ENCODE assay signal across 16 cellular contexts in the genomic region with DNA sequence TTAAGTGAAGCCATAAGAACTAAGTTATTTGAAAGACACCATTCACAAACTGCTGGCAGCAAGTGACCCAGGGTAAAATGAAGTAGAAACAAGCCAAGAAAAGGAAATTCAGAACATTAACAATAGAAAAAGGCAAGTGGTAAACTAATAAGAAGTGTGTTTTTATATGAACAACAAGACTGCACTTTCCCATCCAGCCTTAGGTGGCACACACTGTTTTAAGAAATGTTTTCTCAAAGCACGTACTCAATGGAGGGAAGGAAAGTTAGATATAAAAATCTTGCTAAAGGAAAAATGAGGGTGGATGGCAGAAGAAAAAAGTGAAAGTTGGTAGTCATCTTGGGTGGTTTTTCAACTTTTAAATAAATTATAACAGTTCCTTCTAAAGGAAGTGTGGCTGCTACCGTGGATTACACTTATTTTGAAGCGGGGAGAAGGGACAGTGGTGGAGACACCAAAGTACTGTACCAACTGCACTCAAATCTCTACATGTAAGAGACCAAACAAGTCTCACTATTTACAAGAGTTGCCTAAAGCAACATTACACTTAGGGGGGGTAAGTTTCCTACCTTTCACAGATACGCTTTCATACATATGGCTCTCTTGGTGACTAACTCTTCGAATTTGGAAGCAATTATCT. TPM values are rescaled to one million over a fixed set of nuclear protein-coding genes. Genes with fewer than 3 reads are reported as not detected.
A peak's percentile ranks its signal among the peaks of the same experiment; 100 is the strongest.
DNase-seq lines count a peak whose midpoint lies in the region; ATAC-seq and TF ChIP-seq lines count a peak whose summit lies in the region.
"Had no signal": no experiment of that assay in that cellular context is flagged by ENCODE, and none has a peak within 500 bp of the region (broad histone marks: within the 10 kb centered on the region; RNA-seq: fewer than 3 reads in every experiment).

No MANE protein-coding gene starts in this region.

- H3K27me3 Mint-ChIP-seq in activated T-cell treated with anti-CD3 and anti-CD28 coated beads, Interleukin-2, amount 50 U/mL, for 24 hours, result no peaks in the 10 kb centered on the region
- H3K27me3 Mint-ChIP-seq in activated naive CD8-positive, alpha-beta T cell treated with anti-CD3 and anti-CD28 coated beads, Interleukin-2, amount 10 ng/mL, durations not matched to agents 7 days and 5 days, result no peaks in the 10 kb centered on the region

- ATAC-seq in activated naive CD8-positive, alpha-beta T cell treated with anti-CD3 and anti-CD28 coated beads, Interleukin-2, amount 10 ng/mL, durations not matched to agents 7 days and 5 days (ENCODE audit: low read depth), result peak; percentile 7
- ATAC-seq in stimulated activated effector memory CD8-positive, alpha-beta T cell treated with anti-CD3 and anti-CD28 coated beads, Interleukin-12 subunit alpha, Interleukin-12 subunit beta, amount 100 ng/mL, for 72 hours, result no peak
- ATAC-seq in GM18861 (IDR thresholded peaks at IDR 0.05; ENCODE audit: unreplicated experiment), result no peak
- ATAC-seq: left colon had no signal

- H3K4me3 ChIP-seq in MM.1S (ENCODE audit: low read length), result no peak overlapping the region; the same call in 1 of the 2 replicates
- H3K4me3 ChIP-seq: prostate gland, suprapubic skin had no signal

- H3K4me1 ChIP-seq in MM.1S (ENCODE audit: low read length), result peaks cover 89% of the 10 kb centered on the region
- H3K4me1 ChIP-seq: Caco-2, prostate gland had no signal

- H3K27ac Mint-ChIP-seq in activated T-cell treated with anti-CD3 and anti-CD28 coated beads, Interleukin-2, amount 50 U/mL, for 24 hours, result peak overlapping the region; percentile 92
- H3K27ac Mint-ChIP-seq in activated naive CD8-positive, alpha-beta T cell treated with anti-CD3 and anti-CD28 coated beads, Interleukin-2, amount 10 ng/mL, durations not matched to agents 7 days and 5 days, result peak overlapping the region; percentile 95
- H3K27ac Mint-ChIP-seq in stimulated activated effector memory CD8-positive, alpha-beta T cell treated with anti-CD3 and anti-CD28 coated beads, Interleukin-12 subunit alpha, Interleukin-12 subunit beta, amount 100 ng/mL, for 72 hours, result peak overlapping the region; percentile 86

- H3K4me3 Mint-ChIP-seq in activated T-cell treated with anti-CD3 and anti-CD28 coated beads, Interleukin-2, amount 50 U/mL, for 24 hours, result peak overlapping the region; percentile 52
- peak overlapping the region; percentile 79 for H3K4me3 Mint-ChIP-seq in activated naive CD8-positive, alpha-beta T cell treated with anti-CD3 and anti-CD28 coated beads, Interleukin-2, amount 10 ng/mL, durations not matched to agents 7 days and 5 days
- peak overlapping the region; percentile 51 for H3K4me3 Mint-ChIP-seq in stimulated activated effector memory CD8-positive, alpha-beta T cell treated with anti-CD3 and anti-CD28 coated beads, Interleukin-12 subunit alpha, Interleukin-12 subunit beta, amount 100 ng/mL, for 72 hours

- DNase-seq in activated T-cell treated with anti-CD3 and anti-CD28 coated beads, Interleukin-2, amount 50 U/mL, for 24 hours, result no peak
- no peak for DNase-seq in activated T-cell treated with anti-CD3 and anti-CD28 coated beads, Interleukin-2, amount 50 U/mL, for 1 hour
- peak; percentile 15 for DNase-seq in MM.1S
- DNase-seq in activated naive CD8-positive, alpha-beta T cell treated with anti-CD3 and anti-CD28 coated beads, Interleukin-2, amount 10 ng/mL, durations not matched to agents 7 days and 5 days, result no peak
- no peak for DNase-seq in stimulated activated effector memory CD8-positive, alpha-beta T cell treated with anti-CD3 and anti-CD28 coated beads, Interleukin-12 subunit alpha, Interleukin-12 subunit beta, amount 100 ng/mL, for 72 hours (ENCODE audit: low spot score in 2 of 2)
- no peak for DNase-seq in HCEC 1CT
- no peak for DNase-seq in NCI-H2107 treated with DMSO at 0.1 percent for 48 hours (lab: John Stamatoyannopoulos, UW; ENCODE audit: unreplicated experiment)
- DNase-seq: Caco-2, hippocampal formation, KG1, left colon, NCI-H146, NCI-H446 treated with DMSO at 0.1 percent for 48 hours had no signal

- H3K4me1 Mint-ChIP-seq in activated T-cell treated with anti-CD3 and anti-CD28 coated beads, Interleukin-2, amount 50 U/mL, for 24 hours (ENCODE audit: low read depth), result peaks cover 59% of the 10 kb centered on the region
- H3K4me1 Mint-ChIP-seq in activated naive CD8-positive, alpha-beta T cell treated with anti-CD3 and anti-CD28 coated beads, Interleukin-2, amount 10 ng/mL, durations not matched to agents 7 days and 5 days, result peaks cover 53% of the 10 kb centered on the region
- H3K4me1 Mint-ChIP-seq in stimulated activated effector memory CD8-positive, alpha-beta T cell treated with anti-CD3 and anti-CD28 coated beads, Interleukin-12 subunit alpha, Interleukin-12 subunit beta, amount 100 ng/mL, for 72 hours, result peaks cover 41% of the 10 kb centered on the region

- no peaks in the 10 kb centered on the region for H3K27me3 ChIP-seq in MM.1S (replicated peaks; ENCODE audit: insufficient read depth, low read length)
- H3K27me3 ChIP-seq: suprapubic skin had no signal

- H3K79me2 ChIP-seq in MM.1S (ENCODE audit: low read length), result peaks cover 6% of the 10 kb centered on the region

- no peaks in the 10 kb centered on the region; the same call in 1 of the 2 replicates for H3K36me3 ChIP-seq in MM.1S (replicated peaks; ENCODE audit: insufficient read depth, low read length)
- H3K36me3 ChIP-seq: prostate gland had no signal

- peak overlapping the region; percentile 68 for H3K9ac ChIP-seq in MM.1S (ENCODE audit: low read length)

- H3K9me2 ChIP-seq in MM.1S (replicated peaks; ENCODE audit: insufficient read depth, low read length), result no peaks in the 10 kb centered on the region

- peak overlapping the region; percentile 96 for H3K27ac ChIP-seq in MM.1S (ENCODE audit: low read length)
- H3K27ac ChIP-seq: prostate gland, suprapubic skin had no signal

- H3K9me3 Mint-ChIP-seq in activated T-cell treated with anti-CD3 and anti-CD28 coated beads, Interleukin-2, amount 50 U/mL, for 24 hours, result no peaks in the 10 kb centered on the region
- H3K9me3 Mint-ChIP-seq in activated naive CD8-positive, alpha-beta T cell treated with anti-CD3 and anti-CD28 coated beads, Interleukin-2, amount 10 ng/mL, durations not matched to agents 7 days and 5 days, result no peaks in the 10 kb centered on the region
- no peaks in the 10 kb centered on the region for H3K9me3 Mint-ChIP-seq in stimulated activated effector memory CD8-positive, alpha-beta T cell treated with anti-CD3 and anti-CD28 coated beads, Interleukin-12 subunit alpha, Interleukin-12 subunit beta, amount 100 ng/mL, for 72 hours

- H3K4me2 ChIP-seq in MM.1S (ENCODE audit: low read depth, low read length), result peak overlapping the region; percentile 55

- H3F3A ChIP-seq in MM.1S (ENCODE audit: insufficient read depth, low read length), result peaks cover 91% of the 10 kb centered on the region

- H4K20me1 ChIP-seq in MM.1S (ENCODE audit: insufficient read depth, low read length), result no peaks in the 10 kb centered on the region

- H3K36me3 Mint-ChIP-seq in activated T-cell treated with anti-CD3 and anti-CD28 coated beads, Interleukin-2, amount 50 U/mL, for 24 hours (ENCODE audit: low read depth), result peaks cover 85% of the 10 kb centered on the region
- peaks cover 42% of the 10 kb centered on the region for H3K36me3 Mint-ChIP-seq in activated naive CD8-positive, alpha-beta T cell treated with anti-CD3 and anti-CD28 coated beads, Interleukin-2, amount 10 ng/mL, durations not matched to agents 7 days and 5 days
- peaks cover 83% of the 10 kb centered on the region for H3K36me3 Mint-ChIP-seq in stimulated activated effector memory CD8-positive, alpha-beta T cell treated with anti-CD3 and anti-CD28 coated beads, Interleukin-12 subunit alpha, Interleukin-12 subunit beta, amount 100 ng/mL, for 72 hours

- no peak for TF ChIP-seq CTCF in MM.1S (IDR thresholded peaks at IDR 0.05; ENCODE audit: low read length)

- no peaks in the 10 kb centered on the region for H3K9me3 ChIP-seq in MM.1S (replicated peaks; ENCODE audit: insufficient read depth, low read length)
- H3K9me3 ChIP-seq: Caco-2, prostate gland, suprapubic skin had no signal

- no peak overlapping the region for H2AFZ ChIP-seq in MM.1S (ENCODE audit: low read length)

- POLR2A ChIA-PET in activated naive CD8-positive, alpha-beta T cell treated with anti-CD3 and anti-CD28 coated beads, Interleukin-2, amount 10 ng/mL, durations not matched to agents 7 days and 5 days (lab: Charles Lee), result interaction anchor here (0.5 kb wide), 1 partner anchor 311 kb away, joined by 3 read pairs; no protein-coding TSS in a partner anchor

RNA-seq across cellular contexts. Expression of a gene that starts 58.8 kb away (rescaled TPM):
- total RNA-seq in activated naive CD8-positive, alpha-beta T cell treated with anti-CD3 and anti-CD28 coated beads, Interleukin-2, amount 10 ng/mL, durations not matched to agents 7 days and 5 days, result 10 to 100 TPM; 53.5 to 56.5 TPM
